17 cellular contexts compared by ENCODE assay signal in genomic region chrX:79079477-79079876, GRCh38.
"Had no signal": no experiment of that assay in that cellular context is flagged by ENCODE, and none has a peak within 500 bp of the region (broad histone marks: within the 10 kb centered on the region; RNA-seq: fewer than 3 reads in every experiment).

No MANE protein-coding gene starts in this region.

- DNase-seq: colonic mucosa; dermis blood vessel endothelial cell; erythroblast; foreskin keratinocyte; head of caudate nucleus; naive thymus-derived CD4-positive, alpha-beta T cell; stimulated activated CD4-positive, alpha-beta T cell treated with anti-CD3 and anti-CD28 coated beads, Interleukin-2, amount 100 ng/mL, for 48 hours; tibial artery; upper lobe of right lung had no signal

- H3K27ac Mint-ChIP-seq: stimulated activated effector memory CD8-positive, alpha-beta T cell treated with anti-CD3 and anti-CD28 coated beads, Interleukin-12 subunit alpha, Interleukin-12 subunit beta, amount 100 ng/mL, for 72 hours; stimulated activated naive CD8-positive, alpha-beta T cell treated with anti-CD3 and anti-CD28 coated beads, Interleukin-15, Interleukin-2, amounts not matched to agents 100 ng/mL and 50 ng/mL, for 24 hours had no signal

- H2AFZ ChIP-seq: hepatocyte had no signal

- H3K27me3 ChIP-seq: colonic mucosa, foreskin keratinocyte, hepatocyte, neutrophil, right atrium auricular region, tibial artery, upper lobe of right lung, vagina had no signal

- H3K27me3 Mint-ChIP-seq: naive thymus-derived CD4-positive, alpha-beta T cell; stimulated activated naive CD8-positive, alpha-beta T cell treated with anti-CD3 and anti-CD28 coated beads, Interleukin-15, Interleukin-2, amounts not matched to agents 100 ng/mL and 50 ng/mL, for 24 hours had no signal

- H3K79me2 ChIP-seq: hepatocyte had no signal

- H3K36me3 Mint-ChIP-seq: stimulated activated effector memory CD8-positive, alpha-beta T cell treated with anti-CD3 and anti-CD28 coated beads, Interleukin-12 subunit alpha, Interleukin-12 subunit beta, amount 100 ng/mL, for 72 hours had no signal

- H3K4me3 ChIP-seq: colonic mucosa, hepatocyte, right atrium auricular region, smooth muscle cell, tibial artery, upper lobe of right lung, vagina had no signal

- H3K4me3 Mint-ChIP-seq: naive thymus-derived CD4-positive, alpha-beta T cell; stimulated activated effector memory CD8-positive, alpha-beta T cell treated with anti-CD3 and anti-CD28 coated beads, Interleukin-12 subunit alpha, Interleukin-12 subunit beta, amount 100 ng/mL, for 72 hours; stimulated activated naive CD8-positive, alpha-beta T cell treated with anti-CD3 and anti-CD28 coated beads, Interleukin-15, Interleukin-2, amounts not matched to agents 100 ng/mL and 50 ng/mL, for 24 hours had no signal

- H3K27ac ChIP-seq: colonic mucosa, foreskin keratinocyte, hepatocyte, neutrophil, right atrium auricular region, tibial artery, upper lobe of right lung, vagina had no signal

- FAIRE-seq: endothelial cell of umbilical vein had no signal

- H3K4me1 ChIP-seq: colonic mucosa, foreskin keratinocyte, right atrium auricular region, tibial artery, upper lobe of right lung, vagina had no signal

- H3K36me3 ChIP-seq: colonic mucosa, neutrophil, right atrium auricular region, tibial artery, upper lobe of right lung, vagina had no signal

- H3K9me3 Mint-ChIP-seq: stimulated activated effector memory CD8-positive, alpha-beta T cell treated with anti-CD3 and anti-CD28 coated beads, Interleukin-12 subunit alpha, Interleukin-12 subunit beta, amount 100 ng/mL, for 72 hours; stimulated activated naive CD8-positive, alpha-beta T cell treated with anti-CD3 and anti-CD28 coated beads, Interleukin-15, Interleukin-2, amounts not matched to agents 100 ng/mL and 50 ng/mL, for 24 hours had no signal

- H3K9me3 ChIP-seq: colonic mucosa, neutrophil, tibial artery, upper lobe of right lung, vagina had no signal

- H3K4me2 ChIP-seq: hepatocyte, smooth muscle cell had no signal
